In the genomic region with DNA sequence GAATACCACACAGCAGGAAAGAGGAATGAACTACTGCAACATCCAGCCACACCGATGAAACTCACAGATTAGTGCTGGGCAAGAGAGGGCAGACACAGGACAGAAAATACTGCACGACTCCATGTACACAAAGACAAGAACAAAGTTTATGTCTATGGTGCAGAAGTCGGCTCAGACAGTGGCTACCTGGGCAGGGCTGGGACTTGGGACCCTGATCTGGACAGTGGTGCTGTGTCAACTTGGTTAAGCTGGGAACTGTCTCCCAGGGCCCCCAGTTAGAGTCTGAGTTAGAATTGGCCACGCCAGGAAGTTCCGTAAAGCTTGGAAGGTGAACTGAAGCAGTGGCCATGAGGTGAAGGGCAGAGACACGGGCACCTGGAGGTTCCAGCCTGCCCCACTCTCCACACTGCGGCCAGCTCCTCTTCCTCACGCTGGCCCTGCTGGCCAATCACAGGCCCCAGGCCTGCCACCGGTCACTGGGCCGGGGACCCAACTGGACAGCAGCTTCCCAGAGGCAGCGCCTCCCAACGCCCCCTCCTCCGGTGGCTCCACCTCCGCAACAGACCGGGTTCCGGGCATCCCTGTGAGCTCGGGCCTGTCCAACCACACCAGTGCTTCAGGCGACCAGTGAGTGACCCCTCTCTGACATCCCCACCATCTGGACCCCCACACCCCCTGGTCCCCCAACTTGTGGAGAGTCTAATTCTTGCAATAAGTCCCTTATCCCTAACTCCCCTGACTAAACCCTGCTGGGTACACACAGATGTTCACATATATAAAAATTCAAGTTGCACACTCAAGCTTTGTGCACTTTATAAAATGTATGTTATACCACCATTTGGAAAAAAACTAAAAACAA, we compare ENCODE assay signal across 32 cellular contexts.
DNase-seq lines count a peak whose midpoint lies in the region; ATAC-seq, FAIRE-seq and TF ChIP-seq lines count a peak whose summit lies in the region.
"Had no signal": no experiment of that assay in that cellular context is flagged by ENCODE, and none has a peak within 500 bp of the region (broad histone marks: within the 10 kb centered on the region; RNA-seq: fewer than 3 reads in every experiment).

No MANE protein-coding gene starts in this region.

- H3K27ac ChIP-seq in A549 (no peak overlapping the region), OCI-LY7 (ENCODE audit: low read depth, low read length, poor library complexity, severe bottlenecking) (no peak overlapping the region)
- H3K27ac ChIP-seq: coronary artery, KMS-11, PC-9, uterus had no signal

- peaks cover 32% of the 10 kb centered on the region for H3K4me1 Mint-ChIP-seq in brain

- peaks cover 13% of the 10 kb centered on the region for H3K4me1 ChIP-seq in A549
- peaks cover 18% of the 10 kb centered on the region for H3K4me1 ChIP-seq in OCI-LY7 (ENCODE audit: insufficient read depth, low read length, poor library complexity, severe bottlenecking)
- H3K4me1 ChIP-seq: uterus had no signal

- POLR2A ChIA-PET in A549 (lab: Yijun Ruan, JAX) = no interaction called here
- POLR2A ChIA-PET in OCI-LY7 (lab: Charles Lee) = no interaction called here

- intact Hi-C loops in posterior vena cava (cut with DNase I) (loop anchor here in 1 of 2 donors (5.0 kb wide), 1 partner anchor 212 kb away; no protein-coding TSS in a partner anchor), OCI-LY7 (cut with micrococcal nuclease; ENCODE audit: unreplicated experiment) (no loop called here)

- no peak for FAIRE-seq in A549 (lab: Jason Lieb, UNC)
- FAIRE-seq: A204.1, GM18507, GM19239 had no signal

- peaks cover 49% of the 10 kb centered on the region for H3K36me3 Mint-ChIP-seq in brain
- H3K36me3 Mint-ChIP-seq: CD4-positive, alpha-beta memory T cell had no signal

- H2AFZ ChIP-seq in OCI-LY7 (ENCODE audit: low read length) = no peak overlapping the region
- H2AFZ ChIP-seq: PC-9 had no signal

- peaks cover 15 to 43% (median 35%) of the 10 kb centered on the region in 5 experiments for H3K9me3 Mint-ChIP-seq in brain
- H3K9me3 Mint-ChIP-seq: activated naive CD8-positive, alpha-beta T cell treated with anti-CD3 and anti-CD28 coated beads, Interleukin-2, amount 10 ng/mL, durations not matched to agents 7 days and 5 days; activated T-cell treated with anti-CD3 and anti-CD28 coated beads, Interleukin-2, amount 50 U/mL, for 4 hours; CD4-positive, alpha-beta memory T cell; naive B cell; stimulated activated naive CD8-positive, alpha-beta T cell treated with anti-CD3 and anti-CD28 coated beads, Interleukin-15, Interleukin-2, amounts not matched to agents 100 ng/mL and 50 ng/mL, for 24 hours had no signal

- no peak for ATAC-seq in A549
- peak; percentile 15 for ATAC-seq in left lobe of liver
- ATAC-seq: activated CD8-positive, alpha-beta memory T cell treated with anti-CD3 and anti-CD28 coated beads, Interleukin-2, amount 10 ng/mL, durations not matched to agents 7 days and 5 days; activated T-cell treated with anti-CD3 and anti-CD28 coated beads, Interleukin-2, amount 50 U/mL, for 4 hours had no signal

- peak overlapping the region; percentile 18; the same call in 2 of the 3 replicates for H3K4me2 ChIP-seq in A549
- H3K4me2 ChIP-seq in OCI-LY7 (ENCODE audit: low read length) = no peak overlapping the region
- H3K4me2 ChIP-seq: KMS-11, PC-9 had no signal

- H3K4me3 ChIP-seq in A549 (no peak overlapping the region), OCI-LY7 (ENCODE audit: low read depth, low read length, poor library complexity, severe bottlenecking) (no peak overlapping the region)
- H3K4me3 ChIP-seq: coronary artery, PC-9, uterus had no signal

- H3K4me3 Mint-ChIP-seq in brain = no peak overlapping the region
- H3K4me3 Mint-ChIP-seq: activated CD8-positive, alpha-beta memory T cell treated with anti-CD3 and anti-CD28 coated beads, Interleukin-2, amount 10 ng/mL, durations not matched to agents 7 days and 5 days; activated naive CD8-positive, alpha-beta T cell treated with anti-CD3 and anti-CD28 coated beads, Interleukin-2, amount 10 ng/mL, durations not matched to agents 7 days and 5 days; activated T-cell treated with anti-CD3 and anti-CD28 coated beads, Interleukin-2, amount 50 U/mL, for 4 hours; B cell; CD4-positive, alpha-beta memory T cell; stimulated activated naive CD8-positive, alpha-beta T cell treated with anti-CD3 and anti-CD28 coated beads, Interleukin-15, Interleukin-2, amounts not matched to agents 100 ng/mL and 50 ng/mL, for 24 hours had no signal

- 92% methylated on average over 13 of the region's 18 CpGs for WGBS in A549 (ENCODE audit: missing lambda C conversion rate)

- TF ChIP-seq RAD21 in A549 (conservative IDR thresholded peaks at IDR 0.05 in 1 of 2, IDR thresholded peaks at IDR 0.05 in 1 of 2) = no peak

- no TSS peak for BruUV-seq in OCI-LY7 (replicated peaks; lab: Mats Ljungman, UMichigan)

- H4K20me1 ChIP-seq in OCI-LY7 (ENCODE audit: insufficient read depth, low read length) = peaks cover 34% of the 10 kb centered on the region

- H3K36me3 ChIP-seq in OCI-LY7 (ENCODE audit: insufficient read depth, low read length) = peaks cover 19% of the 10 kb centered on the region
- H3K36me3 ChIP-seq: uterus had no signal

- H3K9me2 ChIP-seq in OCI-LY7 (ENCODE audit: insufficient read depth, low read length) = no peaks in the 10 kb centered on the region

- TF ChIP-seq CTCF in A549 (IDR thresholded peaks at IDR 0.05) = no peak
- no peak for TF ChIP-seq CTCF in brain (conservative IDR thresholded peaks at IDR 0.05)
- TF ChIP-seq CTCF in OCI-LY7 (conservative IDR thresholded peaks at IDR 0.05; ENCODE audit: low read length) = no peak

- H3K27me3 Mint-ChIP-seq in brain = peaks cover 3% of the 10 kb centered on the region
- H3K27me3 Mint-ChIP-seq: activated CD8-positive, alpha-beta memory T cell treated with anti-CD3 and anti-CD28 coated beads, Interleukin-2, amount 10 ng/mL, durations not matched to agents 7 days and 5 days; activated naive CD8-positive, alpha-beta T cell treated with anti-CD3 and anti-CD28 coated beads, Interleukin-2, amount 10 ng/mL, durations not matched to agents 7 days and 5 days; B cell; CD4-positive, alpha-beta memory T cell; naive B cell; stimulated activated naive CD8-positive, alpha-beta T cell treated with anti-CD3 and anti-CD28 coated beads, Interleukin-15, Interleukin-2, amounts not matched to agents 100 ng/mL and 50 ng/mL, for 24 hours had no signal

- H3K27ac Mint-ChIP-seq in brain = peak overlapping the region in 3 of 5 experiments; percentile 4 to 67 (median 58)
- H3K27ac Mint-ChIP-seq: activated CD8-positive, alpha-beta memory T cell treated with anti-CD3 and anti-CD28 coated beads, Interleukin-2, amount 10 ng/mL, durations not matched to agents 7 days and 5 days; activated naive CD8-positive, alpha-beta T cell treated with anti-CD3 and anti-CD28 coated beads, Interleukin-2, amount 10 ng/mL, durations not matched to agents 7 days and 5 days; B cell; CD4-positive, alpha-beta memory T cell; stimulated activated naive CD8-positive, alpha-beta T cell treated with anti-CD3 and anti-CD28 coated beads, Interleukin-15, Interleukin-2, amounts not matched to agents 100 ng/mL and 50 ng/mL, for 24 hours had no signal

- no peak for TF ChIP-seq EP300 in A549 (IDR thresholded peaks at IDR 0.05)

- CTCF ChIA-PET in A549 (lab: Yijun Ruan, JAX) = interaction anchor here (0.7 kb wide), 1 partner anchor 143 kb away, joined by 3 read pairs; no protein-coding TSS in a partner anchor
- CTCF ChIA-PET in OCI-LY7 (lab: Charles Lee; ENCODE audit: unreplicated experiment) = no interaction called here

- DNase-seq in A549 (ENCODE audit: low read depth in 1 of 2, low spot score in 1 of 2) (no peak), left lobe of liver (ENCODE audit: low spot score) (no peak), posterior vena cava (ENCODE audit: low spot score) (peak; percentile 73), OCI-LY7 (ENCODE audit: low spot score) (no peak), cerebellar cortex (ENCODE audit: low spot score) (no peak), GM03348 (ENCODE audit: low spot score) (no peak)
- no peak for DNase-seq in activated naive CD4-positive, alpha-beta T cell (lab: John Stamatoyannopoulos, UW)
- DNase-seq: activated CD8-positive, alpha-beta memory T cell treated with anti-CD3 and anti-CD28 coated beads, Interleukin-2, amount 10 ng/mL, durations not matched to agents 7 days and 5 days; activated gamma-delta T cell; activated naive CD8-positive, alpha-beta T cell treated with anti-CD3 and anti-CD28 coated beads, Interleukin-2, amount 10 ng/mL, durations not matched to agents 7 days and 5 days; activated T-cell treated with anti-CD3 and anti-CD28 coated beads, Interleukin-2, amount 50 U/mL, for 4 hours; CD4-positive, alpha-beta memory T cell; effector CD8-positive, alpha-beta T cell; hypothalamus; MM.1S; naive B cell; NCI-H1417; NCI-H2029; NCI-H526; nucleus accumbens; PC-9; SHP77 treated with DMSO at 0.1 percent for 48 hours; stimulated activated CD4-positive, alpha-beta T cell treated with anti-CD3 and anti-CD28 coated beads, Interleukin-2, amount 100 ng/mL, for 24 hours had no signal

- H3K9me3 ChIP-seq in A549 (no peaks in the 10 kb centered on the region), OCI-LY7 (ENCODE audit: low read length) (no peaks in the 10 kb centered on the region)
- H3K9me3 ChIP-seq: uterus had no signal

- no peak for TF ChIP-seq POLR2A in A549 (IDR thresholded peaks at IDR 0.05; ENCODE audit: low read length)

- H3K79me2 ChIP-seq in OCI-LY7 (ENCODE audit: insufficient read depth, low read depth, low read length) = peaks cover 94% of the 10 kb centered on the region

TF ChIP-seq in A549, 52 proteins besides CTCF, POLR2A, EP300 and RAD21 (continues in another document):
- TF ChIP-seq FOXS1 (CRISPR knock-in tag; IDR thresholded peaks at IDR 0.05) (no peak), ESRRA (IDR thresholded peaks at IDR 0.05; ENCODE audit: borderline replicate concordance, low read length) (no peak), CBX8 (IDR thresholded peaks at IDR 0.05) (no peak), HOXB5 (CRISPR knock-in tag; IDR thresholded peaks at IDR 0.05) (no peak), NPAS2 (CRISPR knock-in tag; IDR thresholded peaks at IDR 0.05; ENCODE audit: borderline replicate concordance) (no peak)
- TF ChIP-seq, protein P1, sequence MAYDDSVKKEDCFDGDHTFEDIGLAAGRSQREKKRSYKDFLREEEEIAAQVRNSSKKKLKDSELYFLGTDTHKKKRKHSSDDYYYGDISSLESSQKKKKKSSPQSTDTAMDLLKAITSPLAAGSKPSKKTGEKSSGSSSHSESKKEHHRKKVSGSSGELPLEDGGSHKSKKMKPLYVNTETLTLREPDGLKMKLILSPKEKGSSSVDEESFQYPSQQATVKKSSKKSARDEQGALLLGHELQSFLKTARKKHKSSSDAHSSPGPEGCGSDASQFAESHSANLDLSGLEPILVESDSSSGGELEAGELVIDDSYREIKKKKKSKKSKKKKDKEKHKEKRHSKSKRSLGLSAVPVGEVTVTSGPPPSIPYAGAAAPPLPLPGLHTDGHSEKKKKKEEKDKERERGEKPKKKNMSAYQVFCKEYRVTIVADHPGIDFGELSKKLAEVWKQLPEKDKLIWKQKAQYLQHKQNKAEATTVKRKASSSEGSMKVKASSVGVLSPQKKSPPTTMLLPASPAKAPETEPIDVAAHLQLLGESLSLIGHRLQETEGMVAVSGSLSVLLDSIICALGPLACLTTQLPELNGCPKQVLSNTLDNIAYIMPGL (CRISPR knock-in tag; IDR thresholded peaks at IDR 0.05; ENCODE audit: borderline replicate concordance) = no peak
